9 cellular contexts compared by ENCODE assay signal in genomic region chr6:125753218-125753936, GRCh38. TPM values are rescaled to one million over a fixed set of nuclear protein-coding genes. Genes with fewer than 3 reads are reported as not detected.
DNase-seq lines count a peak whose midpoint lies in the region; ATAC-seq and TF ChIP-seq lines count a peak whose summit lies in the region.
"Had no signal": no experiment of that assay in that cellular context is flagged by ENCODE, and none has a peak within 500 bp of the region (broad histone marks: within the 10 kb centered on the region; RNA-seq: fewer than 3 reads in every experiment).

No MANE protein-coding gene starts in this region.

- no peaks in the 10 kb centered on the region for H3K9me3 Mint-ChIP-seq in effector memory CD8-positive, alpha-beta T cell

- peaks cover 9 to 17% of the 10 kb centered on the region in 2 donors for H3K27me3 Mint-ChIP-seq in effector memory CD8-positive, alpha-beta T cell

- no peak overlapping the region for H3K27ac Mint-ChIP-seq in effector memory CD8-positive, alpha-beta T cell

- H3K4me3 Mint-ChIP-seq in effector memory CD8-positive, alpha-beta T cell: no peak overlapping the region

- ATAC-seq in effector memory CD8-positive, alpha-beta T cell (replicated peaks): no peak

- no peaks in the 10 kb centered on the region for H3K36me3 Mint-ChIP-seq in effector memory CD8-positive, alpha-beta T cell (ENCODE audit: insufficient read depth)

- peaks cover 11 to 20% of the 10 kb centered on the region in 2 donors for H3K4me1 Mint-ChIP-seq in effector memory CD8-positive, alpha-beta T cell (ENCODE audit: low read depth in 2 of 2)

- DNase-seq in NCI-H69 (lab: John Stamatoyannopoulos, UW): peak; percentile 34
- peak; percentile 40 for DNase-seq in epithelial cell of esophagus (ENCODE audit: low read depth)
- peak; percentile 71 for DNase-seq in renal cortical epithelial cell (ENCODE audit: low read depth)
- DNase-seq in effector memory CD8-positive, alpha-beta T cell: no peak
- no peak for DNase-seq in HuH-7.5 (ENCODE audit: low spot score)
- DNase-seq in effector CD4-positive, alpha-beta T cell: no peak
- DNase-seq: NCI-H1417 treated with DMSO at 0.1 percent for 48 hours had no signal

- peak; percentile 35; the same call in 2 of the 3 replicates for TF ChIP-seq CTCF in GM12872 (IDR thresholded peaks at IDR 0.05; ENCODE audit: insufficient read depth, low read depth, low read length)
- TF ChIP-seq CTCF in epithelial cell of esophagus (IDR thresholded peaks at IDR 0.05; ENCODE audit: insufficient read depth, low read depth, low read length, missing control alignments): peak; percentile 35

- no peak overlapping the region for H3K4me3 ChIP-seq in epithelial cell of esophagus (ENCODE audit: low read length)
- H3K4me3 ChIP-seq: suprapubic skin had no signal

RNA-seq across cellular contexts. Expression of gene HEY2, which starts 3.9 kb away (rescaled TPM):
- total RNA-seq in renal cortical epithelial cell: not detected in 2 replicates

RNA-seq across cellular contexts. Expression of gene NCOA7, which starts 37.4 kb away (rescaled TPM):
- 10.6 and 59.0 TPM in 2 replicates for total RNA-seq in renal cortical epithelial cell

Comparison
In these comparisons a context has a peak if more than half of its experiments do, and no peak if none do; other contexts are left out.
1. DNase-seq: peak in NCI-H69 (single experiment), epithelial cell of esophagus (single experiment) and renal cortical epithelial cell (single experiment); none in effector memory CD8-positive, alpha-beta T cell (0 of 3), HuH-7.5 (single experiment) and effector CD4-positive, alpha-beta T cell (single experiment).